ENCODE assay signal across 6 cellular contexts in genomic region chr14:23307687-23308644, GRCh38. TPM values are rescaled to one million over a fixed set of nuclear protein-coding genes. Genes with fewer than 3 reads are reported as not detected.
DNase-seq lines count a peak whose midpoint lies in the region; ATAC-seq and TF ChIP-seq lines count a peak whose summit lies in the region.

No MANE protein-coding gene starts in this region.

- H3K27me3 ChIP-seq in A673 (replicated peaks; ENCODE audit: insufficient read depth, low read depth, low read length, poor library complexity), result no peaks in the 10 kb centered on the region
- no peaks in the 10 kb centered on the region for H3K27me3 ChIP-seq in left lung

- H3K4me3 Mint-ChIP-seq in T-helper 17 cell, result no peak overlapping the region

- DNase-seq in A673 (ENCODE audit: low spot score) (no peak), T-helper 17 cell (no peak), left lung (no peak), left colon (no peak), mucosa of descending colon (no peak)

- peaks cover 30% of the 10 kb centered on the region for H3K27me3 Mint-ChIP-seq in T-helper 17 cell

- peaks cover 8% of the 10 kb centered on the region for H3K4me1 Mint-ChIP-seq in T-helper 17 cell

- peak overlapping the region; percentile 83 for H3K27ac ChIP-seq in A673 (ENCODE audit: low read depth, low read length, poor library complexity, severe bottlenecking)
- H3K27ac ChIP-seq in left lung, result peak overlapping the region in 1 of 2 donors; percentile 78

- CTCF ChIA-PET in A673 (lab: Charles Lee), result interaction anchor here (0.5 kb wide), 1 partner anchor 238 kb away, joined by 4 read pairs; no protein-coding TSS in a partner anchor

- H3K4me3 ChIP-seq in A673 (ENCODE audit: low read depth, low read length, poor library complexity, severe bottlenecking) (peak overlapping the region; percentile 85), left lung (peak overlapping the region; percentile 82 to 85), mucosa of descending colon (no peak overlapping the region)

- ATAC-seq in T-helper 17 cell, result no peak
- ATAC-seq in left lung, result no peak
- ATAC-seq in HG02610 (IDR thresholded peaks at IDR 0.05; ENCODE audit: unreplicated experiment), result no peak
- ATAC-seq in left colon, result no peak
- ATAC-seq in mucosa of descending colon, result no peak

- H3K4me1 ChIP-seq in A673 (ENCODE audit: insufficient read depth, low read length, poor library complexity, severe bottlenecking) (peaks cover 12% of the 10 kb centered on the region), left lung (peaks cover 25 to 39% of the 10 kb centered on the region in 2 donors), mucosa of descending colon (ENCODE audit: low read depth) (peaks cover 35% of the 10 kb centered on the region)

- BruUV-seq in A673 (replicated peaks; lab: Mats Ljungman, UMichigan), result no TSS peak

- H3K27ac Mint-ChIP-seq in T-helper 17 cell, result peak overlapping the region; percentile 57

- peaks cover 2% of the 10 kb centered on the region for H3K36me3 Mint-ChIP-seq in T-helper 17 cell (ENCODE audit: low read depth)

- intact Hi-C loops in A673 (cut with micrococcal nuclease; ENCODE audit: unreplicated experiment) (no loop called here), left lung (cut with DNase I) (no loop called here), left colon (cut with DNase I, micrococcal nuclease) (no loop called here), mucosa of descending colon (cut with DNase I, micrococcal nuclease) (no loop called here)

- H3K9me3 ChIP-seq in A673 (ENCODE audit: low read depth, low read length, poor library complexity, severe bottlenecking) (no peaks in the 10 kb centered on the region), T-helper 17 cell (ENCODE audit: control insufficient read depth, low read length, poor library complexity, severe bottlenecking) (no peaks in the 10 kb centered on the region), left lung (no peaks in the 10 kb centered on the region), mucosa of descending colon (no peaks in the 10 kb centered on the region)

- H3K36me3 ChIP-seq in A673 (ENCODE audit: insufficient read depth, low read length, poor library complexity, severe bottlenecking), result peaks cover 6% of the 10 kb centered on the region
- peaks cover 0 to 35% of the 10 kb centered on the region in 2 donors for H3K36me3 ChIP-seq in left lung
- H3K36me3 ChIP-seq in mucosa of descending colon (ENCODE audit: low read depth), result no peaks in the 10 kb centered on the region

- TF ChIP-seq CTCF in A673 (conservative IDR thresholded peaks at IDR 0.05; ENCODE audit: low read depth, low read length), result no peak
- no peak for TF ChIP-seq CTCF in left lung (IDR thresholded peaks at IDR 0.05)
- no peak for TF ChIP-seq CTCF in mucosa of descending colon (IDR thresholded peaks at IDR 0.05)

- POLR2A ChIA-PET in A673 (lab: Charles Lee; ENCODE audit: low non-redundant PET), result no interaction called here

RNA-seq across cellular contexts. Expression of gene BCL2L2, which starts 1.3 kb away (rescaled TPM):
- 22.8 and 25.1 TPM in 2 replicates for total RNA-seq in A673 (2021)
- total RNA-seq in T-helper 17 cell, result 1 to 10 TPM; 3.5 to 5.0 TPM
- 10 to 100 TPM; 37.1 to 49.9 TPM for total RNA-seq in left lung
- total RNA-seq in left colon, result 10 to 100 TPM; 34.7 to 40.2 TPM
- 100 to 1,000 TPM in 1 of 3 donors, 10 to 100 TPM in 2; 40.6 to 116 (median 41.4) TPM for total RNA-seq in mucosa of descending colon

RNA-seq across cellular contexts. Expression of gene PPP1R3E, which starts 5.3 kb away (rescaled TPM):
- total RNA-seq in A673 (2021), result 9.7 and 10.9 TPM in 2 replicates
- 10 to 100 TPM; 30.6 to 33.8 TPM for total RNA-seq in T-helper 17 cell
- 10 to 100 TPM; 11.3 to 18.6 TPM for total RNA-seq in left lung
- total RNA-seq in left colon, result 10 to 100 TPM; 10.8 to 11.2 TPM
- total RNA-seq in mucosa of descending colon, result 10 to 100 TPM; 16.2 to 17.3 (median 17.1) TPM

RNA-seq across cellular contexts. Expression of gene PABPN1, which starts 13.3 kb away (rescaled TPM):
- total RNA-seq in A673 (2021), result 275 and 287 TPM in 2 replicates
- 100 to 1,000 TPM; 168 to 182 TPM for total RNA-seq in T-helper 17 cell
- total RNA-seq in left lung, result 100 to 1,000 TPM; 119 to 138 TPM
- total RNA-seq in left colon, result 100 to 1,000 TPM; 131 to 158 TPM
- total RNA-seq in mucosa of descending colon, result 100 to 1,000 TPM; 157 to 185 (median 157) TPM

RNA-seq across cellular contexts. Expression of gene HOMEZ, which starts 22.0 kb away (rescaled TPM):
- total RNA-seq in A673 (2021) (6.3 and 9.5 TPM in 2 replicates), T-helper 17 cell (1 to 10 TPM; 4.6 to 5.7 TPM), left lung (10 to 100 TPM; 11.9 to 13.2 TPM), left colon (10 to 100 TPM; 15.3 to 17.6 TPM), mucosa of descending colon (10 to 100 TPM; 15.3 to 18.3 (median 17.3) TPM)

RNA-seq across cellular contexts. Expression of gene SLC22A17, which starts 44.7 kb away (rescaled TPM):
- total RNA-seq in A673 (2021) (23.0 and 28.4 TPM in 2 replicates), T-helper 17 cell (10 to 100 TPM in 1 of 2 donors, 1 to 10 TPM in 1; 3.7 to 10.5 TPM), left lung (10 to 100 TPM; 13.2 to 27.1 TPM), left colon (1 to 10 TPM; 2.7 to 8.0 TPM), mucosa of descending colon (10 to 100 TPM in 1 of 3 donors, 1 to 10 TPM in 2; 2.3 to 35.5 (median 5.4) TPM)
